In the genomic region with DNA sequence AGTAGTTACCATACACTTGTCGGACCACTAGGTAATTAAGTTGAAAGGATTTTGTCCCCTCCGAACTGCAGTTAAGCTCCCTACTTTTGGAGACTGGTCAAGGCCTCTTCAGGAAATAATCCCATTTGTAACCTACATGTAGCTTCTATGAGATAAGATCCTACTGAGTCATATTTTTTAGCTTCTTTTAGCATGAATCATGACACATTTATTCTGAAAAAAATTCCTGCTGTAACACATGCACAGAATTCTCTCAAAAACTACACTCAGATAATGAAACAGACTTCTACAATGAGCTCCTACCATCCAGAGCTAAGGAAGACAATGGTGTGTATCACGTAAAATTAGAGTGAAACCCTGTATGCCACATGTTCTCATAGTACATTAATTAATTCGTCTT, we compare ENCODE assay signal across 1 cellular context.
TF ChIP-seq lines count a peak whose summit lies in the region.

No MANE protein-coding gene starts in this region.

TF ChIP-seq in HCT116, 20 proteins besides CTCF, POLR2A, EP300 and RAD21 (continued from another document):
- TF ChIP-seq, protein P1, sequence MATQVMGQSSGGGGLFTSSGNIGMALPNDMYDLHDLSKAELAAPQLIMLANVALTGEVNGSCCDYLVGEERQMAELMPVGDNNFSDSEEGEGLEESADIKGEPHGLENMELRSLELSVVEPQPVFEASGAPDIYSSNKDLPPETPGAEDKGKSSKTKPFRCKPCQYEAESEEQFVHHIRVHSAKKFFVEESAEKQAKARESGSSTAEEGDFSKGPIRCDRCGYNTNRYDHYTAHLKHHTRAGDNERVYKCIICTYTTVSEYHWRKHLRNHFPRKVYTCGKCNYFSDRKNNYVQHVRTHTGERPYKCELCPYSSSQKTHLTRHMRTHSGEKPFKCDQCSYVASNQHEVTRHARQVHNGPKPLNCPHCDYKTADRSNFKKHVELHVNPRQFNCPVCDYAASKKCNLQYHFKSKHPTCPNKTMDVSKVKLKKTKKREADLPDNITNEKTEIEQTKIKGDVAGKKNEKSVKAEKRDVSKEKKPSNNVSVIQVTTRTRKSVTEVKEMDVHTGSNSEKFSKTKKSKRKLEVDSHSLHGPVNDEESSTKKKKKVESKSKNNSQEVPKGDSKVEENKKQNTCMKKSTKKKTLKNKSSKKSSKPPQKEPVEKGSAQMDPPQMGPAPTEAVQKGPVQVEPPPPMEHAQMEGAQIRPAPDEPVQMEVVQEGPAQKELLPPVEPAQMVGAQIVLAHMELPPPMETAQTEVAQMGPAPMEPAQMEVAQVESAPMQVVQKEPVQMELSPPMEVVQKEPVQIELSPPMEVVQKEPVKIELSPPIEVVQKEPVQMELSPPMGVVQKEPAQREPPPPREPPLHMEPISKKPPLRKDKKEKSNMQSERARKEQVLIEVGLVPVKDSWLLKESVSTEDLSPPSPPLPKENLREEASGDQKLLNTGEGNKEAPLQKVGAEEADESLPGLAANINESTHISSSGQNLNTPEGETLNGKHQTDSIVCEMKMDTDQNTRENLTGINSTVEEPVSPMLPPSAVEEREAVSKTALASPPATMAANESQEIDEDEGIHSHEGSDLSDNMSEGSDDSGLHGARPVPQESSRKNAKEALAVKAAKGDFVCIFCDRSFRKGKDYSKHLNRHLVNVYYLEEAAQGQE (IDR thresholded peaks at IDR 0.05; ENCODE audit: low read depth), result no peak
- TF ChIP-seq SIN3A (IDR thresholded peaks at IDR 0.05; ENCODE audit: low read depth) (no peak), ZNF274 (IDR thresholded peaks at IDR 0.05; ENCODE audit: low read depth, low read length) (no peak), SRF (IDR thresholded peaks at IDR 0.05; ENCODE audit: low read depth) (no peak), ZFX (IDR thresholded peaks at IDR 0.05) (no peak), SP1 (IDR thresholded peaks at IDR 0.05; ENCODE audit: low read depth) (0 out of 2 replicates have a peak, but pooled peaks have one; percentile 23), ELF1 (IDR thresholded peaks at IDR 0.05; ENCODE audit: borderline replicate concordance, low read depth) (no peak), TCF7L2 (IDR thresholded peaks at IDR 0.05; ENCODE audit: borderline replicate concordance, extremely low read depth, insufficient read depth, insufficient read length) (no peak), EZH2 (IDR thresholded peaks at IDR 0.05) (no peak), EZH2phosphoT487 (IDR thresholded peaks at IDR 0.05; ENCODE audit: borderline replicate concordance) (no peak)
